10 cellular contexts compared by ENCODE assay signal in the genomic region with DNA sequence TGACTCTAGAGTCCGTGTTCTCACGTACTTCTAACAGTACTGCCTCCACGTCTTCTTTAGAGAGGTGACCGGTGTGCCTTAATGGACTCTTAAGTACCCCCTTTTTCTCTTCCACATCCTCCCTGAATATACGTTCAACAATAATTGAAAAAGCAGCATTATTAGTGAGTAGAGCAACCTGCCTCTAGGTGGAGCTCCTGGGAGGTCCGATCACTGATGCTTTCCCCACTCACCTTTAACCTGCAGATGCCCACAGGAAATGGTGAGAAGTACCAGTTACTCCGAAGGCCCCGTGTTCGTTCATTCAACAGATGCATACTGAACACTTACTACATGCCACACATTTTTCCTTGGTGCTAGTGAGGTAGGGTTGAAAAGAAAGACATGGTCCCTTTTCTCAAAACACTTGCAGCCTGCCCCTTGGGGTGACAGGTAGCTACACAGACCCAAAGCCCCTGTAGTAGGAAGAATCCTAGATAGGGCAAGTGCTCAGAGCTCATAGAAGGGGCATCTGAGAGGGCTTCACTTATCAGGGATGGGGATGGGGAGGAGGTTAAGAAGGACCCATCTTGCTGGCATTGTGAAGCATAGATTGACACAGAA.
DNase-seq lines count a peak whose midpoint lies in the region; ATAC-seq and TF ChIP-seq lines count a peak whose summit lies in the region.
"Had no signal": no experiment of that assay in that cellular context is flagged by ENCODE, and none has a peak within 500 bp of the region (broad histone marks: within the 10 kb centered on the region; RNA-seq: fewer than 3 reads in every experiment).

No MANE protein-coding gene starts in this region.

- H3K27me3 ChIP-seq in OCI-LY1 (ENCODE audit: insufficient read depth, low read length), result no peaks in the 10 kb centered on the region
- H3K27me3 ChIP-seq: gastroesophageal sphincter, suprapubic skin had no signal

- no peaks in the 10 kb centered on the region for H3K4me1 Mint-ChIP-seq in activated CD4-positive, alpha-beta memory T cell treated with anti-CD3 and anti-CD28 coated beads for 36 hours (ENCODE audit: low read depth)

- H3K4me3 Mint-ChIP-seq in activated CD4-positive, alpha-beta memory T cell treated with anti-CD3 and anti-CD28 coated beads for 36 hours, result no peak overlapping the region

- H3K27ac Mint-ChIP-seq in activated CD4-positive, alpha-beta memory T cell treated with anti-CD3 and anti-CD28 coated beads for 36 hours, result no peak overlapping the region

- H3K4me3 ChIP-seq in AG04449 (ENCODE audit: low read depth, low read length) (no peak overlapping the region), GM12865 (ENCODE audit: low read depth, low read length) (no peak overlapping the region), OCI-LY1 (ENCODE audit: low read depth, low read length, poor library complexity, severe bottlenecking) (no peak overlapping the region), fibroblast of the aortic adventitia (ENCODE audit: low read depth, low read length) (no peak overlapping the region)
- H3K4me3 ChIP-seq: gastroesophageal sphincter, suprapubic skin had no signal

- intact Hi-C loops in activated CD4-positive, alpha-beta memory T cell treated with anti-CD3 and anti-CD28 coated beads for 36 hours (cut with micrococcal nuclease), result no loop called here

- CTCF ChIA-PET in AG04449 (lab: Yijun Ruan, JAX), result interaction anchor here (1.2 to 4.3 kb wide), 9 partner anchors 9 to 331 kb away, joined by 3 to 21 read pairs (median 6); no protein-coding TSS in a partner anchor
- CTCF ChIA-PET in activated CD4-positive, alpha-beta memory T cell treated with anti-CD3 and anti-CD28 coated beads for 36 hours (lab: Charles Lee), result interaction anchor here (0.8 to 1.0 kb wide), 4 partner anchors 28 to 500 kb away, joined by 3 to 4 read pairs (median 3); no protein-coding TSS in a partner anchor

- no peak overlapping the region for H3K27ac ChIP-seq in OCI-LY1 (ENCODE audit: low read depth, low read length, poor library complexity, severe bottlenecking)
- H3K27ac ChIP-seq: gastroesophageal sphincter, suprapubic skin had no signal

- H3K27me3 Mint-ChIP-seq in activated CD4-positive, alpha-beta memory T cell treated with anti-CD3 and anti-CD28 coated beads for 36 hours, result peaks cover 9% of the 10 kb centered on the region

- no peaks in the 10 kb centered on the region for H3K36me3 ChIP-seq in OCI-LY1 (ENCODE audit: insufficient read depth, low read length)
- H3K36me3 ChIP-seq: gastroesophageal sphincter, suprapubic skin had no signal

- H3K79me2 ChIP-seq in OCI-LY1 (ENCODE audit: insufficient read depth, low read length), result no peaks in the 10 kb centered on the region

- POLR2A ChIA-PET in AG04449 (lab: Yijun Ruan, JAX), result no interaction called here
- POLR2A ChIA-PET in activated CD4-positive, alpha-beta memory T cell treated with anti-CD3 and anti-CD28 coated beads for 36 hours (lab: Charles Lee), result no interaction called here

- H3K4me2 ChIP-seq in OCI-LY1 (ENCODE audit: low read length), result no peak overlapping the region

- no peaks in the 10 kb centered on the region for H3K36me3 Mint-ChIP-seq in activated CD4-positive, alpha-beta memory T cell treated with anti-CD3 and anti-CD28 coated beads for 36 hours

- no peaks in the 10 kb centered on the region for H3K4me1 ChIP-seq in OCI-LY1 (ENCODE audit: insufficient read depth, low read length, severe bottlenecking)
- H3K4me1 ChIP-seq: gastroesophageal sphincter, suprapubic skin had no signal

- ATAC-seq in GM21390 (IDR thresholded peaks at IDR 0.05; ENCODE audit: unreplicated experiment) (no peak), esophagus mucosa (no peak)
- ATAC-seq: gastroesophageal sphincter had no signal

- no peaks in the 10 kb centered on the region for H4K20me1 ChIP-seq in OCI-LY1 (ENCODE audit: insufficient read depth, low read length)

- no peaks in the 10 kb centered on the region for H3F3A ChIP-seq in OCI-LY1 (ENCODE audit: insufficient read depth, low read length)

- H3K9me3 ChIP-seq in OCI-LY1 (ENCODE audit: low read length), result no peaks in the 10 kb centered on the region
- H3K9me3 ChIP-seq: gastroesophageal sphincter, suprapubic skin had no signal

- DNase-seq in AG04449 (ENCODE audit: low read depth, low spot score), result no peak
- peak; percentile 36 for DNase-seq in GM12865 (ENCODE audit: low read depth)
- DNase-seq in fibroblast of the aortic adventitia (ENCODE audit: low read depth), result no peak
- DNase-seq in cerebellar nuclear complex (lab: John Stamatoyannopoulos, UW), result no peak
- no peak for DNase-seq in activated CD4-positive, alpha-beta memory T cell treated with anti-CD3 and anti-CD28 coated beads for 36 hours

- no peaks in the 10 kb centered on the region for H3K9me3 Mint-ChIP-seq in activated CD4-positive, alpha-beta memory T cell treated with anti-CD3 and anti-CD28 coated beads for 36 hours

- H3K9ac ChIP-seq in OCI-LY1 (ENCODE audit: low read length), result no peak overlapping the region

- TF ChIP-seq CTCF in AG04449 (IDR thresholded peaks at IDR 0.05; ENCODE audit: insufficient read depth, low read length, missing control alignments) (peak; percentile 25), GM12865 (IDR thresholded peaks at IDR 0.05; ENCODE audit: insufficient read depth, low read depth, low read length, missing control alignments) (peak; percentile 56), OCI-LY1 (IDR thresholded peaks at IDR 0.05; ENCODE audit: low read length) (peak; percentile 57), fibroblast of the aortic adventitia (IDR thresholded peaks at IDR 0.05; ENCODE audit: insufficient read depth, low read length) (peak; percentile 27)

- H2AFZ ChIP-seq in OCI-LY1 (ENCODE audit: low read length), result no peak overlapping the region

- H3K9me2 ChIP-seq in OCI-LY1 (ENCODE audit: low read depth, low read length), result no peaks in the 10 kb centered on the region
